ENCODE assay signal across 19 cellular contexts in genomic region chr19:48122421-48122820, GRCh38. TPM values are rescaled to one million over a fixed set of nuclear protein-coding genes. Genes with fewer than 3 reads are reported as not detected.
DNase-seq lines count a peak whose midpoint lies in the region; ATAC-seq and TF ChIP-seq lines count a peak whose summit lies in the region.
"Had no signal": no experiment of that assay in that cellular context is flagged by ENCODE, and none has a peak within 500 bp of the region (broad histone marks: within the 10 kb centered on the region; RNA-seq: fewer than 3 reads in every experiment).

No MANE protein-coding gene starts in this region.

- peak overlapping the region; percentile 42 for H3K27ac ChIP-seq in epithelial cell of prostate
- peak overlapping the region in 7 of 8 donors; percentile 4 to 71 (median 51) for H3K27ac ChIP-seq in spleen
- H3K27ac ChIP-seq: PC-9, right lobe of liver had no signal

- peak overlapping the region; percentile 45 for H3K27ac Mint-ChIP-seq in T-helper 2 cell treated with Interferon-gamma antibody and Interleukin-4, amounts not matched to agents 5 μg/mL and 100 μg/mL, for 36 hours
- peak overlapping the region; percentile 72 for H3K27ac Mint-ChIP-seq in activated CD4-positive, alpha-beta memory T cell treated with anti-CD3 and anti-CD28 coated beads for 36 hours
- H3K27ac Mint-ChIP-seq: stimulated activated naive CD8-positive, alpha-beta T cell treated with anti-CD3 and anti-CD28 coated beads, Interleukin-15, Interleukin-2, amounts not matched to agents 100 ng/mL and 50 ng/mL, for 24 hours had no signal

- H3K36me3 ChIP-seq in spleen = peaks cover 0 to 100% (median 21%) of the 10 kb centered on the region in 6 donors
- H3K36me3 ChIP-seq: right lobe of liver had no signal

- H3K4me1 Mint-ChIP-seq in T-helper 2 cell treated with Interferon-gamma antibody and Interleukin-4, amounts not matched to agents 5 μg/mL and 100 μg/mL, for 36 hours (ENCODE audit: low read depth) = peaks cover 14% of the 10 kb centered on the region
- peaks cover 28% of the 10 kb centered on the region for H3K4me1 Mint-ChIP-seq in activated CD4-positive, alpha-beta memory T cell treated with anti-CD3 and anti-CD28 coated beads for 36 hours (ENCODE audit: low read depth)

- H3K27me3 ChIP-seq in spleen (replicated peaks in 1 of 7) = no peaks in the 10 kb centered on the region
- H3K27me3 ChIP-seq: right lobe of liver had no signal

- H3K9me3 Mint-ChIP-seq in T-helper 2 cell treated with Interferon-gamma antibody and Interleukin-4, amounts not matched to agents 5 μg/mL and 100 μg/mL, for 36 hours = no peaks in the 10 kb centered on the region
- no peaks in the 10 kb centered on the region for H3K9me3 Mint-ChIP-seq in activated CD4-positive, alpha-beta memory T cell treated with anti-CD3 and anti-CD28 coated beads for 36 hours
- H3K9me3 Mint-ChIP-seq: CD4-positive, alpha-beta memory T cell; central memory CD8-positive, alpha-beta T cell; nephron progenitor cell; stimulated activated naive CD8-positive, alpha-beta T cell treated with anti-CD3 and anti-CD28 coated beads, Interleukin-15, Interleukin-2, amounts not matched to agents 100 ng/mL and 50 ng/mL, for 24 hours had no signal

- intact Hi-C loops in activated CD4-positive, alpha-beta memory T cell treated with anti-CD3 and anti-CD28 coated beads for 36 hours (cut with micrococcal nuclease) = no loop called here
- intact Hi-C loops in spleen (cut with DNase I; ENCODE audit: low total_unique reads) = no loop called here
- intact Hi-C loops in Right ventricle myocardium superior (cut with DNase I) = no loop called here

- no peak overlapping the region for H3K4me3 Mint-ChIP-seq in T-helper 2 cell treated with Interferon-gamma antibody and Interleukin-4, amounts not matched to agents 5 μg/mL and 100 μg/mL, for 36 hours
- H3K4me3 Mint-ChIP-seq in activated CD4-positive, alpha-beta memory T cell treated with anti-CD3 and anti-CD28 coated beads for 36 hours = no peak overlapping the region
- H3K4me3 Mint-ChIP-seq: CD4-positive, alpha-beta memory T cell; central memory CD8-positive, alpha-beta T cell; nephron progenitor cell; stimulated activated naive CD8-positive, alpha-beta T cell treated with anti-CD3 and anti-CD28 coated beads, Interleukin-15, Interleukin-2, amounts not matched to agents 100 ng/mL and 50 ng/mL, for 24 hours had no signal

- no peak for TF ChIP-seq POLR2A in spleen (IDR thresholded peaks at IDR 0.05)

- CTCF ChIA-PET in activated CD4-positive, alpha-beta memory T cell treated with anti-CD3 and anti-CD28 coated beads for 36 hours (lab: Charles Lee) = interaction anchor here (1.0 kb wide), 1 partner anchor 20 kb away, joined by 3 read pairs; no protein-coding TSS in a partner anchor

- no peak for DNase-seq in T-helper 2 cell treated with Interferon-gamma antibody and Interleukin-4, amounts not matched to agents 5 μg/mL and 100 μg/mL, for 36 hours (ENCODE audit: low spot score)
- DNase-seq in T-helper 2 cell = no peak
- DNase-seq in activated CD4-positive, alpha-beta memory T cell treated with anti-CD3 and anti-CD28 coated beads for 36 hours = no peak
- no peak for DNase-seq in epithelial cell of prostate (ENCODE audit: low read depth, low spot score)
- no peak for DNase-seq in spleen
- DNase-seq in UCSD-AML1 (lab: John Stamatoyannopoulos, UW; ENCODE audit: unreplicated experiment) = no peak
- no peak for DNase-seq in Right ventricle myocardium superior
- DNase-seq: 8988T; activated effector memory CD4-positive, alpha-beta T cell treated with anti-CD3 and anti-CD28 coated beads, Interleukin-2, amount 50 U/mL, for 16 hours; CD4-positive, alpha-beta memory T cell; erythroblast; GOT3; NCI-H1436; nephron progenitor cell; PC-9; right lobe of liver had no signal

- ATAC-seq in GM19395 (IDR thresholded peaks at IDR 0.05; ENCODE audit: unreplicated experiment) (no peak), Right ventricle myocardium superior (ENCODE audit: poor library complexity) (no peak)

- H3K36me3 Mint-ChIP-seq in T-helper 2 cell treated with Interferon-gamma antibody and Interleukin-4, amounts not matched to agents 5 μg/mL and 100 μg/mL, for 36 hours (ENCODE audit: low read depth) = peaks cover 61% of the 10 kb centered on the region
- peaks cover 66% of the 10 kb centered on the region for H3K36me3 Mint-ChIP-seq in activated CD4-positive, alpha-beta memory T cell treated with anti-CD3 and anti-CD28 coated beads for 36 hours

- WGBS in spleen, 5 donors = 60 to 72% (median 66%) methylated on average over 14 of the region's 14 CpGs

- TF ChIP-seq CTCF in spleen (IDR thresholded peaks at IDR 0.05 in 8 of 11, conservative IDR thresholded peaks at IDR 0.05 in 3 of 11) = no peak

- no peaks in the 10 kb centered on the region for H3K27me3 Mint-ChIP-seq in T-helper 2 cell treated with Interferon-gamma antibody and Interleukin-4, amounts not matched to agents 5 μg/mL and 100 μg/mL, for 36 hours (ENCODE audit: low read depth)
- no peaks in the 10 kb centered on the region for H3K27me3 Mint-ChIP-seq in activated CD4-positive, alpha-beta memory T cell treated with anti-CD3 and anti-CD28 coated beads for 36 hours
- H3K27me3 Mint-ChIP-seq: CD4-positive, alpha-beta memory T cell; central memory CD8-positive, alpha-beta T cell; stimulated activated naive CD8-positive, alpha-beta T cell treated with anti-CD3 and anti-CD28 coated beads, Interleukin-15, Interleukin-2, amounts not matched to agents 100 ng/mL and 50 ng/mL, for 24 hours had no signal

- no peak overlapping the region for H3K4me3 ChIP-seq in spleen
- H3K4me3 ChIP-seq: PC-9, right lobe of liver had no signal

- H3K4me1 ChIP-seq in spleen = peaks cover 5 to 31% (median 21%) of the 10 kb centered on the region in 6 donors
- H3K4me1 ChIP-seq: right lobe of liver had no signal

- H3K9me3 ChIP-seq in spleen = peaks cover 0 to 7% (median 0%) of the 10 kb centered on the region in 8 donors
- H3K9me3 ChIP-seq: right lobe of liver had no signal

- POLR2A ChIA-PET in activated CD4-positive, alpha-beta memory T cell treated with anti-CD3 and anti-CD28 coated beads for 36 hours (lab: Charles Lee) = no interaction called here

RNA-seq across cellular contexts. Expression of gene PLA2G4C, which starts 11.8 kb away (rescaled TPM):
- 10 to 100 TPM; 12.4 to 13.3 TPM for total RNA-seq in activated CD4-positive, alpha-beta memory T cell treated with anti-CD3 and anti-CD28 coated beads for 36 hours
- total RNA-seq in spleen = 10 to 100 TPM; 17.0 to 62.5 (median 27.7) TPM
- 10 to 100 TPM; 20.4 to 55.0 (median 51.5) TPM for polyA plus RNA-seq in spleen
- 38.6 TPM for total RNA-seq in Right ventricle myocardium superior
- total RNA-seq: PC-9 had no signal

RNA-seq across cellular contexts. Expression of gene LIG1, which starts 47.7 kb away (rescaled TPM):
- 100 to 1,000 TPM; 174 TPM for total RNA-seq in activated CD4-positive, alpha-beta memory T cell treated with anti-CD3 and anti-CD28 coated beads for 36 hours
- total RNA-seq in spleen (10 to 100 TPM; 26.5 to 44.7 (median 33.5) TPM), Right ventricle myocardium superior (2.4 TPM)
- 10 to 100 TPM; 44.1 to 68.4 (median 49.1) TPM for polyA plus RNA-seq in spleen

RNA-seq across cellular contexts. Expression of gene ZSWIM9, which starts 48.1 kb away (rescaled TPM):
- 1 to 10 TPM; 7.4 to 8.0 TPM for total RNA-seq in activated CD4-positive, alpha-beta memory T cell treated with anti-CD3 and anti-CD28 coated beads for 36 hours
- total RNA-seq in spleen = 1 to 10 TPM; 1.3 to 9.3 (median 5.2) TPM
- polyA plus RNA-seq in spleen = 1 to 10 TPM; 1.6 to 4.3 (median 2.0) TPM
- 6.9 TPM for total RNA-seq in Right ventricle myocardium superior
